23 cellular contexts compared by ENCODE assay signal in genomic region chr11:131248588-131248987, GRCh38.
DNase-seq lines count a peak whose midpoint lies in the region; FAIRE-seq and TF ChIP-seq lines count a peak whose summit lies in the region.
"Had no signal": no experiment of that assay in that cellular context is flagged by ENCODE, and none has a peak within 500 bp of the region (broad histone marks: within the 10 kb centered on the region; RNA-seq: fewer than 3 reads in every experiment).

No MANE protein-coding gene starts in this region.

- DNase-seq in H4 (ENCODE audit: low spot score): peak; percentile 14
- peak; percentile 45 for DNase-seq in RCC 7860 (ENCODE audit: low spot score)
- no peak for DNase-seq in bronchial epithelial cell (ENCODE audit: low read depth)
- DNase-seq in myocyte (ENCODE audit: low read depth): peak; percentile 30
- DNase-seq in HT-29 (ENCODE audit: low spot score): no peak
- DNase-seq in 8988T: no peak
- DNase-seq in foreskin fibroblast: no peak
- no peak for DNase-seq in D341Med (ENCODE audit: low spot score)
- DNase-seq: Caco-2; CD4-positive, alpha-beta T cell; DND-41; H9; HFFc6; IMR-90; NCI-H1694; NCI-H2081; NCI-H2171; NCI-H524 treated with DMSO at 0.1 percent for 48 hours; NCI-H82; Peyer's patch; Right ventricle myocardium superior; SW 1271 had no signal

- TF ChIP-seq CTCF in bronchial epithelial cell (IDR thresholded peaks at IDR 0.05; ENCODE audit: insufficient read depth, low read length, severe bottlenecking): no peak
- no peak for TF ChIP-seq CTCF in foreskin fibroblast (IDR thresholded peaks at IDR 0.05; ENCODE audit: low read depth, low read length)

- FAIRE-seq in RCC 7860 (lab: Jason Lieb, UNC): peak; percentile 42
- FAIRE-seq in bronchial epithelial cell (lab: Jason Lieb, UNC): peak; percentile 18
- FAIRE-seq: G401.6 had no signal

- no peaks in the 10 kb centered on the region for H3K27me3 ChIP-seq in bronchial epithelial cell (ENCODE audit: control insufficient read depth, insufficient read depth, low read length)
- H3K27me3 ChIP-seq: Peyer's patch had no signal

- H3K4me3 ChIP-seq in bronchial epithelial cell (ENCODE audit: low read depth, low read length): no peak overlapping the region
- no peak overlapping the region for H3K4me3 ChIP-seq in foreskin fibroblast (ENCODE audit: low read depth in 1 of 2, low read length in 2 of 2)
- H3K4me3 ChIP-seq: Peyer's patch had no signal

- H3K36me3 ChIP-seq in bronchial epithelial cell (ENCODE audit: control insufficient read depth, insufficient read depth, low read length): no peaks in the 10 kb centered on the region
- H3K36me3 ChIP-seq: Peyer's patch had no signal

Comparison
In these comparisons a context has a peak if more than half of its experiments do, and no peak if none do; other contexts are left out.
1. DNase-seq: peak in H4 (single experiment), RCC 7860 (single experiment) and myocyte (single experiment); none in bronchial epithelial cell (single experiment), HT-29 (single experiment), 8988T (single experiment), foreskin fibroblast (0 of 2) and D341Med (single experiment).